1 cellular context compared by ENCODE assay signal in genomic region chr13:98842074-98842473, GRCh38.
TF ChIP-seq lines count a peak whose summit lies in the region.

No MANE protein-coding gene starts in this region.

TF ChIP-seq in HepG2, 621 proteins besides CTCF, POLR2A, EP300 and RAD21 (continued from another document and continues in another):
- TF ChIP-seq ZBTB39 (CRISPR knock-in tag; IDR thresholded peaks at IDR 0.05) (no peak), ZNF382 (CRISPR knock-in tag; IDR thresholded peaks at IDR 0.05; ENCODE audit: borderline replicate concordance) (no peak), FOXM1 (CRISPR knock-in tag; IDR thresholded peaks at IDR 0.05) (no peak), CEBPG (CRISPR knock-in tag; IDR thresholded peaks at IDR 0.05) (no peak), RXRA (CRISPR knock-in tag; IDR thresholded peaks at IDR 0.05) (peak; percentile 39; the same call in 1 of the 2 replicates), ZBTB20 (CRISPR knock-in tag; IDR thresholded peaks at IDR 0.05; ENCODE audit: borderline replicate concordance, low read depth) (no peak), ZNF18 (CRISPR knock-in tag; IDR thresholded peaks at IDR 0.05; ENCODE audit: insufficient replicate concordance) (no peak), SP2 (CRISPR knock-in tag; IDR thresholded peaks at IDR 0.05) (no peak), RBM39 (IDR thresholded peaks at IDR 0.05; ENCODE audit: low read depth, low read length, poor library complexity, severe bottlenecking) (no peak), ZMAT3 (CRISPR knock-in tag; conservative IDR thresholded peaks at IDR 0.05) (no peak), ZNF563 (CRISPR knock-in tag; IDR thresholded peaks at IDR 0.05) (no peak), CREM (IDR thresholded peaks at IDR 0.05) (no peak), CREM (CRISPR knock-in tag; IDR thresholded peaks at IDR 0.05) (no peak), KDM1A (CRISPR knock-in tag; IDR thresholded peaks at IDR 0.05) (no peak), ZBTB3 (CRISPR knock-in tag; IDR thresholded peaks at IDR 0.05; ENCODE audit: borderline replicate concordance, low read depth) (no peak), ZHX1 (CRISPR knock-in tag; IDR thresholded peaks at IDR 0.05; ENCODE audit: low read depth) (no peak), PHF21A (CRISPR knock-in tag; IDR thresholded peaks at IDR 0.05) (no peak), MTA3 (CRISPR knock-in tag; IDR thresholded peaks at IDR 0.05) (no peak), ZNF646 (CRISPR knock-in tag; IDR thresholded peaks at IDR 0.05) (no peak), ZNF275 (CRISPR knock-in tag; IDR thresholded peaks at IDR 0.05; ENCODE audit: borderline replicate concordance) (no peak), GZF1 (CRISPR knock-in tag; IDR thresholded peaks at IDR 0.05) (no peak), ZXDC (CRISPR knock-in tag; IDR thresholded peaks at IDR 0.05) (no peak), ZNF124 (CRISPR knock-in tag; IDR thresholded peaks at IDR 0.05) (no peak), ARNT (IDR thresholded peaks at IDR 0.05) (no peak), YEATS2 (CRISPR knock-in tag; IDR thresholded peaks at IDR 0.05; ENCODE audit: borderline replicate concordance) (no peak), ZNF501 (CRISPR knock-in tag; IDR thresholded peaks at IDR 0.05) (no peak), PRDM15 (CRISPR knock-in tag; IDR thresholded peaks at IDR 0.05) (no peak), CBX2 (IDR thresholded peaks at IDR 0.05; ENCODE audit: low read depth, low read length) (no peak), CBX2 (CRISPR knock-in tag; IDR thresholded peaks at IDR 0.05; ENCODE audit: low read depth) (no peak), ATM (IDR thresholded peaks at IDR 0.05; ENCODE audit: borderline replicate concordance) (no peak), PHF5A (CRISPR knock-in tag; IDR thresholded peaks at IDR 0.05; ENCODE audit: low read depth, unreplicated experiment) (no peak), TAF15 (IDR thresholded peaks at IDR 0.05; ENCODE audit: low read depth, low read length, poor library complexity, severe bottlenecking) (no peak), NBN (conservative IDR thresholded peaks at IDR 0.05) (no peak), TEAD2 (CRISPR knock-in tag; IDR thresholded peaks at IDR 0.05) (no peak), SOX13 (IDR thresholded peaks at IDR 0.05) (no peak), SOX13 (CRISPR knock-in tag; conservative IDR thresholded peaks at IDR 0.05 in 1 of 2, IDR thresholded peaks at IDR 0.05 in 1 of 2) (peak in 1 of 2 experiments; percentile 41; a peak in 1 of 4 replicates), ZNF12 (CRISPR knock-in tag; IDR thresholded peaks at IDR 0.05) (no peak), SALL1 (CRISPR knock-in tag; IDR thresholded peaks at IDR 0.05) (peak; percentile 61; the same call in 1 of the 2 replicates), SRY (CRISPR knock-in tag; IDR thresholded peaks at IDR 0.05) (no peak), SUZ12 (IDR thresholded peaks at IDR 0.05; ENCODE audit: low read depth, low read length) (no peak), ZNF770 (CRISPR knock-in tag; IDR thresholded peaks at IDR 0.05) (no peak)
